ENCODE assay signal across 8 cellular contexts in the genomic region with DNA sequence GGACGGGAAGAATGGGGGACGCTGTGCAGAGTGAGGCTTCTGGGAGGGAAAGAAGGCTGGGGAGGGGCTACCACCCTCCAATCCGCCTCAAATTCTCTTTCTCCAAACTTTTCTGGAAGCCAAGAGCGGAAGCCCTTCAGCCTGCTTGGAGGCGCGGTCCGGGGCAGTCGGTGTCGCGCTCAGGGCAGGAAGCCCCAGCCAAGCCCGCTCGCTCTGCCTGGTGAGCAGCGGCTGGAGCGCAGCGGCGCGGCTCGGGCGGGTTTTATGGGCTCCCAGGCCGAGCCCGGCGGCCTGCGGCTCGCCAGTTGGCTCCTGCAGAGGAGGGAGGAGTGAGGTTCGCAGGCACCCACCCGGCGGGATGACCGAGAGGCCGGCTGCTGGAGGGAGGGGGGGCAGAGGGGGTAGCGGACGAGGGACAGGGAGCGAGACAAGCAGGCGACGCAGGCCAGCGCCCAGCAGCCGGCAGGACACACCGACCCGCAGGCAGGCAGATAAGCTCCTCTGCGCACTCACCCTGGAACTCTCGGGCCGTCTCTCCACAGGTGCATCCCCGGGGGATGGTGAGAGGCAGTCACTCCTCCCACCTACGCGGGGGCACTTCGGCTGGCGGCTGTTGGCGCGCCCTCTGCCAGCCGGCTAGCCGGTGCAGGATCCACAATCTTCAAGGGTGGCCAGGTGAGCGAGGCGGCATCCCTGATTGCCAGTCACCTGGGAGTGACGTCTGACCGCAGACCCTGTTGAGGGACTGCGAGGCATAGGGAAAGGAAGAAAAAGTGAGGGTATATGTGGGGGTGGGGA. TPM values are rescaled to one million over a fixed set of nuclear protein-coding genes. Genes with fewer than 3 reads are reported as not detected.
DNase-seq lines count a peak whose midpoint lies in the region; ATAC-seq and TF ChIP-seq lines count a peak whose summit lies in the region.

A gene with protein sequence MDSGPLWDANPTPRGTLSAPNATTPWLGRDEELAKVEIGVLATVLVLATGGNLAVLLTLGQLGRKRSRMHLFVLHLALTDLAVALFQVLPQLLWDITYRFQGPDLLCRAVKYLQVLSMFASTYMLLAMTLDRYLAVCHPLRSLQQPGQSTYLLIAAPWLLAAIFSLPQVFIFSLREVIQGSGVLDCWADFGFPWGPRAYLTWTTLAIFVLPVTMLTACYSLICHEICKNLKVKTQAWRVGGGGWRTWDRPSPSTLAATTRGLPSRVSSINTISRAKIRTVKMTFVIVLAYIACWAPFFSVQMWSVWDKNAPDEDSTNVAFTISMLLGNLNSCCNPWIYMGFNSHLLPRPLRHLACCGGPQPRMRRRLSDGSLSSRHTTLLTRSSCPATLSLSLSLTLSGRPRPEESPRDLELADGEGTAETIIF (minus strand): TSS at position 238 of the 798 bp plus-strand sequence. CDS start 498 bp downstream, outside the sequence.

- H2AK5ac ChIP-seq in neuronal stem cell (ENCODE audit: low read depth, low read length), result peak within 1 kb of the TSS; percentile 87

- peak within 1 kb of the TSS in 4 of 7 donors; percentile 4 to 65 (median 45) for H3K4me3 Mint-ChIP-seq in CD8-positive, alpha-beta memory T cell

- no peak within 1 kb of the TSS for H3K27ac ChIP-seq in CD8-positive, alpha-beta memory T cell (ENCODE audit: low read depth, low read length)
- H3K27ac ChIP-seq in VCaP (peak within 1 kb of the TSS; percentile 99), neuronal stem cell (replicated peaks; ENCODE audit: low read length) (no peak within 1 kb of the TSS)

- H4K91ac ChIP-seq in neuronal stem cell (ENCODE audit: low read depth, low read length, poor library complexity), result no peak within 1 kb of the TSS

- no peaks in the 10 kb centered on the region for H3K4me1 ChIP-seq in CD8-positive, alpha-beta memory T cell (ENCODE audit: insufficient read depth, low read length)
- H3K4me1 ChIP-seq in neuronal stem cell (ENCODE audit: control insufficient read depth in 2 of 2, insufficient read depth in 1 of 2, low read depth in 1 of 2, low read length in 2 of 2), result peaks cover 0 to 3% of the 10 kb centered on the region in 2 donors

- CTCF ChIA-PET in CD8-positive, alpha-beta memory T cell (lab: Charles Lee), result no interaction called here

- POLR2A ChIA-PET in CD8-positive, alpha-beta memory T cell (lab: Charles Lee), result no interaction called here

- no peak within 1 kb of the TSS for H3K27ac Mint-ChIP-seq in CD8-positive, alpha-beta memory T cell

- H3K9ac ChIP-seq in neuronal stem cell (ENCODE audit: low read depth, low read length, poor library complexity), result peak within 1 kb of the TSS; percentile 64

- H3K4me2 ChIP-seq in neuronal stem cell (ENCODE audit: insufficient read depth, low read length, poor library complexity, severe bottlenecking), result peak within 1 kb of the TSS; percentile 97

- H2BK5ac ChIP-seq in neuronal stem cell (ENCODE audit: low read length), result no peak within 1 kb of the TSS

- no peaks in the 10 kb centered on the region for H3K36me3 ChIP-seq in CD8-positive, alpha-beta memory T cell (ENCODE audit: insufficient read depth, low read length)
- no peaks in the 10 kb centered on the region for H3K36me3 ChIP-seq in neuronal stem cell (replicated peaks in 1 of 2; ENCODE audit: control insufficient read depth in 2 of 2, insufficient read depth in 2 of 2, low read length in 2 of 2)

- peak within 1 kb of the TSS; percentile 44 for H2BK15ac ChIP-seq in neuronal stem cell (ENCODE audit: low read length)

- ATAC-seq in GM21367 (IDR thresholded peaks at IDR 0.05; ENCODE audit: unreplicated experiment) (no peak), GM21360 (IDR thresholded peaks at IDR 0.05; ENCODE audit: unreplicated experiment) (no peak), GM19467 (IDR thresholded peaks at IDR 0.05; ENCODE audit: unreplicated experiment) (no peak)

- TF ChIP-seq CTCF in LNCaP clone FGC (IDR thresholded peaks at IDR 0.05; ENCODE audit: control insufficient read depth, extremely low read depth, insufficient read depth) (no peak), VCaP (conservative IDR thresholded peaks at IDR 0.05) (peak; percentile 60), fibroblast of mammary gland (conservative IDR thresholded peaks at IDR 0.05; ENCODE audit: control insufficient read depth, insufficient read depth, low read depth, low read length) (no peak)

- peaks cover 30 to 58% of the 10 kb centered on the region in 2 donors for H3K27me3 Mint-ChIP-seq in CD8-positive, alpha-beta memory T cell

- peak within 1 kb of the TSS; percentile 63 for H2BK12ac ChIP-seq in neuronal stem cell (ENCODE audit: low read length)

- no peak within 1 kb of the TSS for H3K4me3 ChIP-seq in CD8-positive, alpha-beta memory T cell (ENCODE audit: low read length)
- H3K4me3 ChIP-seq in LNCaP clone FGC (ENCODE audit: low read depth, low read length) (peak within 1 kb of the TSS; percentile 10; the same call in 1 of the 2 replicates), fibroblast of mammary gland (ENCODE audit: control insufficient read depth, low read depth, low read length) (no peak within 1 kb of the TSS), neuronal stem cell (ENCODE audit: low read length in 2 of 2) (peak within 1 kb of the TSS; percentile 31 to 78)

- no peak for DNase-seq in CD8-positive, alpha-beta memory T cell
- DNase-seq in LNCaP clone FGC (ENCODE audit: low read depth) (no peak), fibroblast of mammary gland (ENCODE audit: low read depth) (peak; percentile 16), neuronal stem cell (ENCODE audit: low spot score) (peak; percentile 43)

- no peaks in the 10 kb centered on the region for H3K79me1 ChIP-seq in neuronal stem cell (ENCODE audit: low read depth, low read length)

- H3K36me3 Mint-ChIP-seq in CD8-positive, alpha-beta memory T cell, result peaks cover 0 to 4% (median 4%) of the 10 kb centered on the region in 3 donors

- no CpG with 5 or more reads among the region's 55 CpGs for whole genome bisulfite sequencing in neuronal stem cell (ENCODE audit: extremely low coverage in 2 of 2, insufficient read length in 2 of 2, insufficient replicate concordance in 1 of 2), 2 donors

- H3K23ac ChIP-seq in neuronal stem cell (ENCODE audit: low read depth, low read length, poor library complexity), result peak within 1 kb of the TSS; percentile 86

- no peak within 1 kb of the TSS for H3K4ac ChIP-seq in neuronal stem cell (ENCODE audit: low read length)

- H2BK120ac ChIP-seq in neuronal stem cell (ENCODE audit: low read depth, low read length), result no peak within 1 kb of the TSS

- H3K14ac ChIP-seq in neuronal stem cell (ENCODE audit: low read length), result peak within 1 kb of the TSS; percentile 92

- peaks cover 8 to 24% (median 19%) of the 10 kb centered on the region in 5 donors for H3K9me3 Mint-ChIP-seq in CD8-positive, alpha-beta memory T cell

- H3K27me3 ChIP-seq in CD8-positive, alpha-beta memory T cell (ENCODE audit: insufficient read depth, low read length, poor library complexity, severe bottlenecking), result peaks cover 11% of the 10 kb centered on the region
- H3K27me3 ChIP-seq in neuronal stem cell (ENCODE audit: control insufficient read depth in 3 of 3, insufficient read depth in 3 of 3, low read depth in 1 of 3, low read length in 3 of 3), result peaks cover 4 to 64% (median 24%) of the 10 kb centered on the region in 3 experiments

- H2AFZ ChIP-seq in neuronal stem cell (ENCODE audit: low read length), result peak within 1 kb of the TSS; percentile 96

- no peaks in the 10 kb centered on the region for H3K9me3 ChIP-seq in CD8-positive, alpha-beta memory T cell (ENCODE audit: low read length)
- H3K9me3 ChIP-seq in neuronal stem cell (replicated peaks in 1 of 2; ENCODE audit: control insufficient read depth in 2 of 2, insufficient read depth in 1 of 2, low read depth in 1 of 2, low read length in 2 of 2), result peaks cover 0 to 8% of the 10 kb centered on the region in 2 donors

- H4K8ac ChIP-seq in neuronal stem cell (ENCODE audit: low read depth, low read length), result peak within 1 kb of the TSS; percentile 45

- peaks cover 0 to 12% (median 4%) of the 10 kb centered on the region in 3 donors for H3K4me1 Mint-ChIP-seq in CD8-positive, alpha-beta memory T cell

- peak within 1 kb of the TSS; percentile 66 for H3K18ac ChIP-seq in neuronal stem cell (ENCODE audit: low read length)

RNA-seq across cellular contexts. Expression of the gene that starts here (rescaled TPM):
- total RNA-seq in CD8-positive, alpha-beta memory T cell, result not detected
- polyA plus RNA-seq in CD8-positive, alpha-beta memory T cell, result not detected
- 0.03 TPM for polyA plus RNA-seq in neuronal stem cell (2013, experiment 1 of 2)
- polyA plus RNA-seq in neuronal stem cell (2013, experiment 2 of 2), result 0.03 TPM

Comparison
In these comparisons a context has a peak if more than half of its experiments do, and no peak if none do; other contexts are left out.
1. DNase-seq: peak in fibroblast of mammary gland (single experiment) and neuronal stem cell (single experiment); none in CD8-positive, alpha-beta memory T cell (0 of 5) and LNCaP clone FGC (single experiment).
2. H3K4me3 ChIP-seq: peak in LNCaP clone FGC (single experiment) and neuronal stem cell (2 of 2); none in CD8-positive, alpha-beta memory T cell (single experiment) and fibroblast of mammary gland (single experiment).